ENCODE assay signal across 8 cellular contexts in genomic region chr12:60847281-60847680, GRCh38.
"Had no signal": no experiment of that assay in that cellular context is flagged by ENCODE, and none has a peak within 500 bp of the region (broad histone marks: within the 10 kb centered on the region; RNA-seq: fewer than 3 reads in every experiment).

No MANE protein-coding gene starts in this region.

- H3K4me3 ChIP-seq: GM12878 had no signal

- ATAC-seq: GM12878 had no signal

- FAIRE-seq: G401.6, GM12878, GM12891, GM12892, GM18507, GM19239 had no signal

- DNase-seq: GDM1, GF-D8 had no signal
